In genomic region chr22:21640810-21641209, GRCh38 we compare ENCODE assay signal across 2 cellular contexts.
TF ChIP-seq lines count a peak whose summit lies in the region.

No MANE protein-coding gene starts in this region.

TF ChIP-seq in SK-N-SH, 30 proteins besides CTCF, POLR2A, EP300 and RAD21:
- TF ChIP-seq PBX3 (IDR thresholded peaks at IDR 0.05): no peak
- no peak for TF ChIP-seq MEF2A (IDR thresholded peaks at IDR 0.05; ENCODE audit: borderline replicate concordance, low read depth)
- no peak for TF ChIP-seq FOXM1 (IDR thresholded peaks at IDR 0.05; ENCODE audit: low read depth)
- TF ChIP-seq MXI1 (IDR thresholded peaks at IDR 0.05; ENCODE audit: low read depth, low read length): no peak
- TF ChIP-seq SMC3 (IDR thresholded peaks at IDR 0.05; ENCODE audit: low read depth, low read length): no peak
- TF ChIP-seq EZH2phosphoT487 (IDR thresholded peaks at IDR 0.05; ENCODE audit: borderline replicate concordance, low read depth): no peak
- no peak for TF ChIP-seq RCOR1 (IDR thresholded peaks at IDR 0.05; ENCODE audit: low read length)
- TF ChIP-seq JUND (IDR thresholded peaks at IDR 0.05): no peak
- TF ChIP-seq TCF12 (IDR thresholded peaks at IDR 0.05): no peak
- TF ChIP-seq GATA2 (CRISPR knock-in tag; IDR thresholded peaks at IDR 0.05): no peak
- TF ChIP-seq TEAD4 (IDR thresholded peaks at IDR 0.05; ENCODE audit: borderline replicate concordance, insufficient read depth): no peak
- no peak for TF ChIP-seq CHD2 (IDR thresholded peaks at IDR 0.05; ENCODE audit: low read length, partially characterized antibody)
- no peak for TF ChIP-seq MAX (IDR thresholded peaks at IDR 0.05; ENCODE audit: low read depth)
- TF ChIP-seq FOSL2 (IDR thresholded peaks at IDR 0.05; ENCODE audit: borderline replicate concordance, low read depth): no peak
TF ChIP-seq in SK-N-SH: peak in this region for 0.

TF ChIP-seq in SK-N-SH treated with all-trans-retinoic acid at 6 μM for 48 hours, 23 proteins besides CTCF, POLR2A, EP300 and RAD21:
- TF ChIP-seq POU6F1 (CRISPR knock-in tag; IDR thresholded peaks at IDR 0.05; ENCODE audit: borderline replicate concordance, low read depth) (no peak), CSDC2 (CRISPR knock-in tag; IDR thresholded peaks at IDR 0.05) (no peak), GLIS3 (CRISPR knock-in tag; IDR thresholded peaks at IDR 0.05) (no peak), ZFP30 (CRISPR knock-in tag; IDR thresholded peaks at IDR 0.05) (no peak), OSR1 (CRISPR knock-in tag; IDR thresholded peaks at IDR 0.05) (no peak), PPARA (CRISPR knock-in tag; IDR thresholded peaks at IDR 0.05; ENCODE audit: borderline replicate concordance) (no peak), CREB5 (CRISPR knock-in tag; IDR thresholded peaks at IDR 0.05; ENCODE audit: low read depth) (no peak), ZFP3 (CRISPR knock-in tag; IDR thresholded peaks at IDR 0.05) (no peak), TOX (CRISPR knock-in tag; IDR thresholded peaks at IDR 0.05; ENCODE audit: borderline replicate concordance) (no peak)
- TF ChIP-seq, protein P1, sequence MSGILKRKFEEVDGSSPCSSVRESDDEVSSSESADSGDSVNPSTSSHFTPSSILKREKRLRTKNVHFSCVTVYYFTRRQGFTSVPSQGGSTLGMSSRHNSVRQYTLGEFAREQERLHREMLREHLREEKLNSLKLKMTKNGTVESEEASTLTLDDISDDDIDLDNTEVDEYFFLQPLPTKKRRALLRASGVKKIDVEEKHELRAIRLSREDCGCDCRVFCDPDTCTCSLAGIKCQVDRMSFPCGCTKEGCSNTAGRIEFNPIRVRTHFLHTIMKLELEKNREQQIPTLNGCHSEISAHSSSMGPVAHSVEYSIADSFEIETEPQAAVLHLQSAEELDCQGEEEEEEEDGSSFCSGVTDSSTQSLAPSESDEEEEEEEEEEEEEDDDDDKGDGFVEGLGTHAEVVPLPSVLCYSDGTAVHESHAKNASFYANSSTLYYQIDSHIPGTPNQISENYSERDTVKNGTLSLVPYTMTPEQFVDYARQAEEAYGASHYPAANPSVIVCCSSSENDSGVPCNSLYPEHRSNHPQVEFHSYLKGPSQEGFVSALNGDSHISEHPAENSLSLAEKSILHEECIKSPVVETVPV (CRISPR knock-in tag; IDR thresholded peaks at IDR 0.05): no peak
- TF ChIP-seq, protein P2, sequence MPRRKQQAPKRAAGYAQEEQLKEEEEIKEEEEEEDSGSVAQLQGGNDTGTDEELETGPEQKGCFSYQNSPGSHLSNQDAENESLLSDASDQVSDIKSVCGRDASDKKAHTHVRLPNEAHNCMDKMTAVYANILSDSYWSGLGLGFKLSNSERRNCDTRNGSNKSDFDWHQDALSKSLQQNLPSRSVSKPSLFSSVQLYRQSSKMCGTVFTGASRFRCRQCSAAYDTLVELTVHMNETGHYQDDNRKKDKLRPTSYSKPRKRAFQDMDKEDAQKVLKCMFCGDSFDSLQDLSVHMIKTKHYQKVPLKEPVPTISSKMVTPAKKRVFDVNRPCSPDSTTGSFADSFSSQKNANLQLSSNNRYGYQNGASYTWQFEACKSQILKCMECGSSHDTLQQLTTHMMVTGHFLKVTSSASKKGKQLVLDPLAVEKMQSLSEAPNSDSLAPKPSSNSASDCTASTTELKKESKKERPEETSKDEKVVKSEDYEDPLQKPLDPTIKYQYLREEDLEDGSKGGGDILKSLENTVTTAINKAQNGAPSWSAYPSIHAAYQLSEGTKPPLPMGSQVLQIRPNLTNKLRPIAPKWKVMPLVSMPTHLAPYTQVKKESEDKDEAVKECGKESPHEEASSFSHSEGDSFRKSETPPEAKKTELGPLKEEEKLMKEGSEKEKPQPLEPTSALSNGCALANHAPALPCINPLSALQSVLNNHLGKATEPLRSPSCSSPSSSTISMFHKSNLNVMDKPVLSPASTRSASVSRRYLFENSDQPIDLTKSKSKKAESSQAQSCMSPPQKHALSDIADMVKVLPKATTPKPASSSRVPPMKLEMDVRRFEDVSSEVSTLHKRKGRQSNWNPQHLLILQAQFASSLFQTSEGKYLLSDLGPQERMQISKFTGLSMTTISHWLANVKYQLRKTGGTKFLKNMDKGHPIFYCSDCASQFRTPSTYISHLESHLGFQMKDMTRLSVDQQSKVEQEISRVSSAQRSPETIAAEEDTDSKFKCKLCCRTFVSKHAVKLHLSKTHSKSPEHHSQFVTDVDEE (CRISPR knock-in tag; IDR thresholded peaks at IDR 0.05): no peak
- TF ChIP-seq, protein P3, sequence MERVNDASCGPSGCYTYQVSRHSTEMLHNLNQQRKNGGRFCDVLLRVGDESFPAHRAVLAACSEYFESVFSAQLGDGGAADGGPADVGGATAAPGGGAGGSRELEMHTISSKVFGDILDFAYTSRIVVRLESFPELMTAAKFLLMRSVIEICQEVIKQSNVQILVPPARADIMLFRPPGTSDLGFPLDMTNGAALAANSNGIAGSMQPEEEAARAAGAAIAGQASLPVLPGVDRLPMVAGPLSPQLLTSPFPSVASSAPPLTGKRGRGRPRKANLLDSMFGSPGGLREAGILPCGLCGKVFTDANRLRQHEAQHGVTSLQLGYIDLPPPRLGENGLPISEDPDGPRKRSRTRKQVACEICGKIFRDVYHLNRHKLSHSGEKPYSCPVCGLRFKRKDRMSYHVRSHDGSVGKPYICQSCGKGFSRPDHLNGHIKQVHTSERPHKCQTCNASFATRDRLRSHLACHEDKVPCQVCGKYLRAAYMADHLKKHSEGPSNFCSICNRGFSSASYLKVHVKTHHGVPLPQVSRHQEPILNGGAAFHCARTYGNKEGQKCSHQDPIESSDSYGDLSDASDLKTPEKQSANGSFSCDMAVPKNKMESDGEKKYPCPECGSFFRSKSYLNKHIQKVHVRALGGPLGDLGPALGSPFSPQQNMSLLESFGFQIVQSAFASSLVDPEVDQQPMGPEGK (CRISPR knock-in tag; IDR thresholded peaks at IDR 0.05; ENCODE audit: borderline replicate concordance): no peak
TF ChIP-seq in SK-N-SH treated with all-trans-retinoic acid at 6 μM for 48 hours: peak in this region for 0.
